21 cellular contexts compared by ENCODE assay signal in genomic region chr16:50388491-50388890, GRCh38.
"Had no signal": no experiment of that assay in that cellular context is flagged by ENCODE, and none has a peak within 500 bp of the region (broad histone marks: within the 10 kb centered on the region; RNA-seq: fewer than 3 reads in every experiment).

No MANE protein-coding gene starts in this region.

- H3K4me1 Mint-ChIP-seq: stimulated activated memory B cell treated with anti-CD40 and anti-IgM and Interleukin-4, amounts not matched to agents 10 μg/mL and 1 μg/mL and 100 μg/mL, for 72 hours had no signal

- H3K9me3 Mint-ChIP-seq: naive B cell; nephron; stimulated activated memory B cell treated with anti-CD40 and anti-IgM and Interleukin-4, amounts not matched to agents 10 μg/mL and 1 μg/mL and 100 μg/mL, for 72 hours; stimulated activated naive CD8-positive, alpha-beta T cell treated with anti-CD3 and anti-CD28 coated beads, Interleukin-15, Interleukin-2, amounts not matched to agents 100 ng/mL and 50 ng/mL, for 24 hours had no signal

- H3K27me3 Mint-ChIP-seq: stimulated activated memory B cell treated with anti-CD40 and anti-IgM and Interleukin-4, amounts not matched to agents 10 μg/mL and 1 μg/mL and 100 μg/mL, for 72 hours; stimulated activated naive CD8-positive, alpha-beta T cell treated with anti-CD3 and anti-CD28 coated beads, Interleukin-15, Interleukin-2, amounts not matched to agents 100 ng/mL and 50 ng/mL, for 24 hours had no signal

- H3K9me3 ChIP-seq: spleen, tibial artery, upper lobe of right lung had no signal

- H3K27ac Mint-ChIP-seq: naive B cell; stimulated activated memory B cell treated with anti-CD40 and anti-IgM and Interleukin-4, amounts not matched to agents 10 μg/mL and 1 μg/mL and 100 μg/mL, for 72 hours; stimulated activated naive CD8-positive, alpha-beta T cell treated with anti-CD3 and anti-CD28 coated beads, Interleukin-15, Interleukin-2, amounts not matched to agents 100 ng/mL and 50 ng/mL, for 24 hours had no signal

- ATAC-seq: left colon; left ventricle myocardium superior; sciatic nerve; stimulated activated memory B cell treated with anti-CD40 and anti-IgM and Interleukin-4, amounts not matched to agents 10 μg/mL and 1 μg/mL and 100 μg/mL, for 72 hours; upper lobe of right lung had no signal

- H3K36me3 ChIP-seq: spleen, tibial artery, upper lobe of right lung had no signal

- H3K27me3 ChIP-seq: hepatocyte, tibial artery had no signal

- H3K4me3 Mint-ChIP-seq: naive B cell; nephron; stimulated activated memory B cell treated with anti-CD40 and anti-IgM and Interleukin-4, amounts not matched to agents 10 μg/mL and 1 μg/mL and 100 μg/mL, for 72 hours; stimulated activated naive CD8-positive, alpha-beta T cell treated with anti-CD3 and anti-CD28 coated beads, Interleukin-15, Interleukin-2, amounts not matched to agents 100 ng/mL and 50 ng/mL, for 24 hours had no signal

- H3K4me3 ChIP-seq: coronary artery, hepatocyte, lung, spleen, tibial artery, upper lobe of right lung had no signal

- DNase-seq: effector CD4-positive, alpha-beta T cell; foreskin melanocyte; head of caudate nucleus; left colon; left ventricle myocardium superior; mesenchymal stem cell; naive B cell; posterior cingulate gyrus; spleen; stimulated activated CD4-positive, alpha-beta T cell treated with anti-CD3 and anti-CD28 coated beads, Interleukin-15, amount 100 ng/mL, for 24 hours; stimulated activated CD4-positive, alpha-beta T cell treated with anti-CD3 and anti-CD28 coated beads, Interleukin-1b, Interleukin-23, amount 100 ng/mL, for 48 hours; stimulated activated CD4-positive, alpha-beta T cell treated with anti-CD3 and anti-CD28 coated beads, Interleukin-4, amount 100 ng/mL, for 24 hours; tibial artery; upper lobe of right lung had no signal

- H3K36me3 Mint-ChIP-seq: naive B cell; stimulated activated memory B cell treated with anti-CD40 and anti-IgM and Interleukin-4, amounts not matched to agents 10 μg/mL and 1 μg/mL and 100 μg/mL, for 72 hours had no signal

- H3K4me1 ChIP-seq: spleen, tibial artery, upper lobe of right lung had no signal

- H3K27ac ChIP-seq: coronary artery, hepatocyte, spleen, tibial artery, upper lobe of right lung had no signal
